ENCODE assay signal across 9 cellular contexts in genomic region chr10:80186364-80187012, GRCh38. TPM values are rescaled to one million over a fixed set of nuclear protein-coding genes. Genes with fewer than 3 reads are reported as not detected.
DNase-seq lines count a peak whose midpoint lies in the region; ATAC-seq and TF ChIP-seq lines count a peak whose summit lies in the region.
"Had no signal": no experiment of that assay in that cellular context is flagged by ENCODE, and none has a peak within 500 bp of the region (broad histone marks: within the 10 kb centered on the region; RNA-seq: fewer than 3 reads in every experiment).

No MANE protein-coding gene starts in this region.

- H3K4me2 ChIP-seq in smooth muscle cell: no peak overlapping the region

- H3F3A ChIP-seq in smooth muscle cell (ENCODE audit: low read depth): no peaks in the 10 kb centered on the region

- peaks cover 19% of the 10 kb centered on the region for H3K36me3 Mint-ChIP-seq in activated naive CD8-positive, alpha-beta T cell treated with anti-CD3 and anti-CD28 coated beads for 36 hours
- H3K36me3 Mint-ChIP-seq in memory B cell: peaks cover 9% of the 10 kb centered on the region

- peak overlapping the region; percentile 66 for H3K4me3 Mint-ChIP-seq in activated naive CD8-positive, alpha-beta T cell treated with anti-CD3 and anti-CD28 coated beads for 36 hours
- peak overlapping the region; percentile 66 for H3K4me3 Mint-ChIP-seq in memory B cell

- H3K27me3 ChIP-seq in upper lobe of left lung: no peaks in the 10 kb centered on the region
- H3K27me3 ChIP-seq in smooth muscle cell (ENCODE audit: low read depth): no peaks in the 10 kb centered on the region

- H3K27ac ChIP-seq in upper lobe of left lung (peak overlapping the region; percentile 54 to 78 (median 76)), smooth muscle cell (ENCODE audit: low read depth) (no peak overlapping the region)

- peak; percentile 71 for DNase-seq in activated CD8-positive, alpha-beta memory T cell treated with anti-CD3 and anti-CD28 coated beads, Interleukin-2, amount 50 U/mL, for 48 hours
- DNase-seq in activated CD8-positive, alpha-beta memory T cell treated with anti-CD3 and anti-CD28 coated beads for 24 hours: no peak
- peak; percentile 44 for DNase-seq in activated naive CD8-positive, alpha-beta T cell treated with anti-CD3 and anti-CD28 coated beads for 36 hours
- DNase-seq in memory B cell (ENCODE audit: low spot score in 2 of 2): no peak
- peak in 1 of 2 donors; percentile 52 for DNase-seq in upper lobe of left lung
- DNase-seq in NK-92 treated with Interleukin-12 subunit alpha and Interleukin-12 subunit beta, amount 100 ng/mL, for 24 hours (lab: John Stamatoyannopoulos, UW): no peak
- no peak for DNase-seq in smooth muscle cell (lab: John Stamatoyannopoulos, UW; ENCODE audit: unreplicated experiment)
- DNase-seq: SW 1271 had no signal

- peaks cover 71% of the 10 kb centered on the region for H3K4me1 Mint-ChIP-seq in activated naive CD8-positive, alpha-beta T cell treated with anti-CD3 and anti-CD28 coated beads for 36 hours
- H3K4me1 Mint-ChIP-seq in memory B cell: peaks cover 67% of the 10 kb centered on the region

- no peak overlapping the region for H3K9ac ChIP-seq in smooth muscle cell (ENCODE audit: low read depth)

- H3K4me1 ChIP-seq in upper lobe of left lung (peaks cover 48 to 83% (median 61%) of the 10 kb centered on the region in 4 donors), smooth muscle cell (ENCODE audit: low read depth) (no peaks in the 10 kb centered on the region)

- H3K4me3 ChIP-seq in upper lobe of left lung: no peak overlapping the region
- H3K4me3 ChIP-seq in smooth muscle cell: no peak overlapping the region

- H3K27me3 Mint-ChIP-seq in activated naive CD8-positive, alpha-beta T cell treated with anti-CD3 and anti-CD28 coated beads for 36 hours: no peaks in the 10 kb centered on the region
- H3K27me3 Mint-ChIP-seq in memory B cell: no peaks in the 10 kb centered on the region

- whole genome bisulfite sequencing in upper lobe of left lung, 2 donors: 70 to 73% methylated on average over 12 to 13 of the region's 13 CpGs
- 93% methylated on average over 13 of the region's 13 CpGs for WGBS in smooth muscle cell (ENCODE audit: low lambda C conversion rate)

- H3K27ac Mint-ChIP-seq in activated naive CD8-positive, alpha-beta T cell treated with anti-CD3 and anti-CD28 coated beads for 36 hours: peak overlapping the region; percentile 88
- H3K27ac Mint-ChIP-seq in memory B cell: peak overlapping the region; percentile 95

- H2AFZ ChIP-seq in smooth muscle cell (ENCODE audit: low read depth): no peak overlapping the region

- ATAC-seq in memory B cell (ENCODE audit: low read depth) (no peak), upper lobe of left lung (ENCODE audit: low FRiP score in 2 of 2) (peak; percentile 27 to 41), HG03442 (IDR thresholded peaks at IDR 0.05; ENCODE audit: unreplicated experiment) (no peak)

- no peak for TF ChIP-seq POLR2A in upper lobe of left lung (IDR thresholded peaks at IDR 0.05)

- H3K9me3 ChIP-seq in upper lobe of left lung (no peaks in the 10 kb centered on the region), smooth muscle cell (replicated peaks; ENCODE audit: low read depth) (no peaks in the 10 kb centered on the region)

- TF ChIP-seq CTCF in upper lobe of left lung (IDR thresholded peaks at IDR 0.05) (no peak), smooth muscle cell (IDR thresholded peaks at IDR 0.05; ENCODE audit: borderline replicate concordance, insufficient read depth, poor library complexity, severe bottlenecking) (no peak)

- no peak for TF ChIP-seq EP300 in upper lobe of left lung (IDR thresholded peaks at IDR 0.05)

- H4K20me1 ChIP-seq in smooth muscle cell (ENCODE audit: low read depth): peaks cover 98% of the 10 kb centered on the region

- H3K9me3 Mint-ChIP-seq in activated naive CD8-positive, alpha-beta T cell treated with anti-CD3 and anti-CD28 coated beads for 36 hours: peaks cover 2% of the 10 kb centered on the region
- H3K9me3 Mint-ChIP-seq in memory B cell: no peaks in the 10 kb centered on the region

- no peaks in the 10 kb centered on the region for H3K36me3 ChIP-seq in upper lobe of left lung
- no peaks in the 10 kb centered on the region for H3K36me3 ChIP-seq in smooth muscle cell (ENCODE audit: low read depth)

- H3K79me2 ChIP-seq in smooth muscle cell (ENCODE audit: low read depth): peaks cover 94% of the 10 kb centered on the region

RNA-seq across cellular contexts. Expression of gene ANXA11, which starts 18.8 kb away (rescaled TPM):
- total RNA-seq in activated naive CD8-positive, alpha-beta T cell treated with anti-CD3 and anti-CD28 coated beads for 36 hours: 100 to 1,000 TPM; 181 to 191 TPM
- 100 to 1,000 TPM; 108 to 327 (median 194) TPM for total RNA-seq in upper lobe of left lung
- total RNA-seq in smooth muscle cell: 36.6 and 39.5 TPM in 2 replicates
- polyA plus RNA-seq in smooth muscle cell: 93.4 and 101 TPM in 2 replicates

RNA-seq across cellular contexts. Expression of gene PLAC9, which starts 54.0 kb away (rescaled TPM):
- not detected for total RNA-seq in activated naive CD8-positive, alpha-beta T cell treated with anti-CD3 and anti-CD28 coated beads for 36 hours
- 10 to 100 TPM in 3 of 6 donors, 1 to 10 TPM in 1, not detected in 2; 7.9 to 82.9 (median 26.5) TPM for total RNA-seq in upper lobe of left lung
- total RNA-seq in smooth muscle cell: 1.5 TPM in 1 of 2 replicates, not detected in the other
- polyA plus RNA-seq in smooth muscle cell: 14.6 and 23.7 TPM in 2 replicates

Comparison
In these comparisons a context has a peak if more than half of its experiments do, and no peak if none do; other contexts are left out.
1. DNase-seq: peak in activated CD8-positive, alpha-beta memory T cell treated with anti-CD3 and anti-CD28 coated beads, Interleukin-2, amount 50 U/mL, for 48 hours (single experiment) and activated naive CD8-positive, alpha-beta T cell treated with anti-CD3 and anti-CD28 coated beads for 36 hours (single experiment); none in activated CD8-positive, alpha-beta memory T cell treated with anti-CD3 and anti-CD28 coated beads for 24 hours (single experiment), memory B cell (0 of 2), NK-92 treated with Interleukin-12 subunit alpha and Interleukin-12 subunit beta, amount 100 ng/mL, for 24 hours (single experiment) and smooth muscle cell (single experiment).
2. ATAC-seq: peak in upper lobe of left lung (2 of 2); none in memory B cell (single experiment) and HG03442 (single experiment).